ENCODE assay signal across 12 cellular contexts in genomic region chr17:47882247-47882646, GRCh38. TPM values are rescaled to one million over a fixed set of nuclear protein-coding genes. Genes with fewer than 3 reads are reported as not detected.
DNase-seq lines count a peak whose midpoint lies in the region; ATAC-seq and TF ChIP-seq lines count a peak whose summit lies in the region.
"Had no signal": no experiment of that assay in that cellular context is flagged by ENCODE, and none has a peak within 500 bp of the region (broad histone marks: within the 10 kb centered on the region; RNA-seq: fewer than 3 reads in every experiment).

No MANE protein-coding gene starts in this region.

- 44 to 50% methylated on average over 7 of the region's 7 CpGs for WGBS in heart right ventricle, 2 donors

- H3K27ac ChIP-seq in heart right ventricle, result peak overlapping the region in 4 of 10 donors; percentile 15 to 50 (median 24)
- peak overlapping the region in 1 of 2 donors; percentile 35 for H3K27ac ChIP-seq in coronary artery
- peak overlapping the region; percentile 32 to 37 for H3K27ac ChIP-seq in mucosa of rectum (ENCODE audit: low read depth in 2 of 2, low read length in 2 of 2)
- H3K27ac ChIP-seq in vagina, result peak overlapping the region; percentile 24

- peaks cover 3% of the 10 kb centered on the region for H3K4me1 Mint-ChIP-seq in glutamatergic neuron (ENCODE audit: low read depth, unreplicated experiment)

- DNase-seq in heart right ventricle (no peak), Right ventricle myocardium superior (no peak), coronary artery (ENCODE audit: low spot score) (no peak), vagina (ENCODE audit: extremely low spot score in 2 of 2) (no peak), glutamatergic neuron (no peak)
- DNase-seq: 8988T; activated CD8-positive, alpha-beta T cell treated with anti-CD3 and anti-CD28 coated beads for 36 hours; NCI-H2227 treated with DMSO at 0.1 percent for 48 hours; T-cell had no signal

- peaks cover 4% of the 10 kb centered on the region for H3K9me3 Mint-ChIP-seq in glutamatergic neuron (ENCODE audit: unreplicated experiment)
- H3K9me3 Mint-ChIP-seq: activated CD8-positive, alpha-beta T cell treated with anti-CD3 and anti-CD28 coated beads for 36 hours; T-cell had no signal

- H3K36me3 Mint-ChIP-seq in glutamatergic neuron (ENCODE audit: unreplicated experiment), result no peaks in the 10 kb centered on the region
- H3K36me3 Mint-ChIP-seq: T-cell had no signal

- H3K4me3 Mint-ChIP-seq in glutamatergic neuron (ENCODE audit: unreplicated experiment), result no peak overlapping the region
- H3K4me3 Mint-ChIP-seq: activated CD8-positive, alpha-beta T cell treated with anti-CD3 and anti-CD28 coated beads for 36 hours had no signal

- H3K36me3 ChIP-seq in heart right ventricle (no peaks in the 10 kb centered on the region), mucosa of rectum (ENCODE audit: control insufficient read depth in 2 of 2, insufficient read depth in 2 of 2, low read length in 2 of 2) (no peaks in the 10 kb centered on the region), vagina (no peaks in the 10 kb centered on the region)

- H3K27me3 Mint-ChIP-seq in glutamatergic neuron (ENCODE audit: unreplicated experiment), result peaks cover 9% of the 10 kb centered on the region

- H3K4me3 ChIP-seq in heart right ventricle, result peak overlapping the region in 2 of 10 donors; percentile 19
- H3K4me3 ChIP-seq in coronary artery, result peak overlapping the region; percentile 42
- peak overlapping the region in 1 of 2 donors; percentile 23 for H3K4me3 ChIP-seq in mucosa of rectum (ENCODE audit: low read length in 2 of 2)
- peak overlapping the region; percentile 2 to 26 for H3K4me3 ChIP-seq in vagina

- H3K9me3 ChIP-seq in heart right ventricle (no peaks in the 10 kb centered on the region), mucosa of rectum (ENCODE audit: control insufficient read depth in 2 of 2, low read length in 2 of 2) (no peaks in the 10 kb centered on the region), vagina (no peaks in the 10 kb centered on the region)

- TF ChIP-seq CTCF in heart right ventricle (IDR thresholded peaks at IDR 0.05) (no peak), coronary artery (IDR thresholded peaks at IDR 0.05) (no peak), vagina (IDR thresholded peaks at IDR 0.05) (no peak), glutamatergic neuron (IDR thresholded peaks at IDR 0.05; ENCODE audit: partially characterized antibody, unreplicated experiment) (no peak)

- no peak for TF ChIP-seq POLR2A in vagina (IDR thresholded peaks at IDR 0.05)

- peaks cover 0 to 31% (median 5%) of the 10 kb centered on the region in 9 donors for H3K4me1 ChIP-seq in heart right ventricle
- peaks cover 42 to 49% of the 10 kb centered on the region in 2 donors for H3K4me1 ChIP-seq in mucosa of rectum (ENCODE audit: control insufficient read depth in 2 of 2, insufficient read depth in 2 of 2, low read length in 2 of 2)
- H3K4me1 ChIP-seq in vagina, result peaks cover 34% of the 10 kb centered on the region

- H3K27me3 ChIP-seq in heart right ventricle, result peaks cover 0 to 16% (median 4%) of the 10 kb centered on the region in 7 donors
- no peaks in the 10 kb centered on the region for H3K27me3 ChIP-seq in mucosa of rectum (ENCODE audit: control insufficient read depth in 2 of 2, insufficient read depth in 2 of 2, low read length in 2 of 2)
- no peaks in the 10 kb centered on the region for H3K27me3 ChIP-seq in vagina

- no peak overlapping the region for H3K9ac ChIP-seq in mucosa of rectum (ENCODE audit: low read depth in 1 of 2, low read length in 2 of 2)

- no peak overlapping the region for H3K27ac Mint-ChIP-seq in glutamatergic neuron (ENCODE audit: unreplicated experiment)
- H3K27ac Mint-ChIP-seq: activated CD8-positive, alpha-beta T cell treated with anti-CD3 and anti-CD28 coated beads for 36 hours; T-cell had no signal

- ATAC-seq in heart right ventricle, result peak in 6 of 8 donors; percentile 13 to 53 (median 36)
- ATAC-seq in Right ventricle myocardium superior (ENCODE audit: poor library complexity), result no peak
- ATAC-seq in HG03045 (IDR thresholded peaks at IDR 0.05; ENCODE audit: unreplicated experiment), result no peak
- no peak for ATAC-seq in GM21737 (IDR thresholded peaks at IDR 0.05; ENCODE audit: unreplicated experiment)
- ATAC-seq: activated CD8-positive, alpha-beta T cell treated with anti-CD3 and anti-CD28 coated beads for 36 hours; T-cell had no signal

- intact Hi-C loops in heart right ventricle (cut with DNase I) (no loop called here), Right ventricle myocardium superior (cut with DNase I) (no loop called here), vagina (cut with DNase I) (no loop called here)

RNA-seq across cellular contexts. Expression of gene SP2, which starts 13.8 kb away (rescaled TPM):
- total RNA-seq in heart right ventricle (10 to 100 TPM; 13.0 to 18.3 (median 15.9) TPM), Right ventricle myocardium superior (12.4 TPM), vagina (11.3 TPM), glutamatergic neuron (ENCODE audit: unreplicated experiment) (17.8 TPM)
- 1 to 10 TPM; 4.3 to 8.0 TPM for polyA plus RNA-seq in heart right ventricle

RNA-seq across cellular contexts. Expression of gene SP6, which starts 31.3 kb away (rescaled TPM):
- under 1 TPM; 0.05 to 0.51 (median 0.20) TPM for total RNA-seq in heart right ventricle
- 1 to 10 TPM in 1 of 2 donors, under 1 TPM in 1; 0.22 to 1.9 TPM for polyA plus RNA-seq in heart right ventricle
- 0.08 TPM for total RNA-seq in Right ventricle myocardium superior
- 3.9 TPM for total RNA-seq in vagina
- total RNA-seq in glutamatergic neuron (ENCODE audit: unreplicated experiment), result 1.7 TPM

RNA-seq across cellular contexts. Expression of gene SCRN2, which starts 41.2 kb away (rescaled TPM):
- total RNA-seq in heart right ventricle (10 to 100 TPM; 25.6 to 38.2 (median 34.5) TPM), Right ventricle myocardium superior (24.2 TPM), vagina (33.1 TPM), glutamatergic neuron (ENCODE audit: unreplicated experiment) (39.1 TPM)
- polyA plus RNA-seq in heart right ventricle, result 10 to 100 TPM; 20.6 to 82.5 TPM

RNA-seq across cellular contexts. Expression of gene LRRC46, which starts 50.8 kb away (rescaled TPM):
- under 1 TPM in 7 of 10 donors, not detected in 3; 0.14 to 0.53 (median 0.34) TPM for total RNA-seq in heart right ventricle
- polyA plus RNA-seq in heart right ventricle, result under 1 TPM; 0.19 to 0.95 TPM
- 0.19 TPM for total RNA-seq in Right ventricle myocardium superior
- not detected for total RNA-seq in vagina
- 1.3 TPM for total RNA-seq in glutamatergic neuron (ENCODE audit: unreplicated experiment)

RNA-seq across cellular contexts. Expression of gene MRPL10, which starts 50.9 kb away (rescaled TPM):
- total RNA-seq in heart right ventricle, result 10 to 100 TPM; 44.8 to 72.3 (median 62.9) TPM
- polyA plus RNA-seq in heart right ventricle, result 10 to 100 TPM; 44.2 to 63.6 TPM
- 53.5 TPM for total RNA-seq in Right ventricle myocardium superior
- 21.4 TPM for total RNA-seq in vagina
- 38.7 TPM for total RNA-seq in glutamatergic neuron (ENCODE audit: unreplicated experiment)

Comparison
In these comparisons a context has a peak if more than half of its experiments do, and no peak if none do; other contexts are left out.
1. ATAC-seq: peak in heart right ventricle (6 of 8); none in Right ventricle myocardium superior (single experiment), HG03045 (single experiment) and GM21737 (single experiment).